Comparison of ENCODE assay signal across 13 cellular contexts in the genomic region with DNA sequence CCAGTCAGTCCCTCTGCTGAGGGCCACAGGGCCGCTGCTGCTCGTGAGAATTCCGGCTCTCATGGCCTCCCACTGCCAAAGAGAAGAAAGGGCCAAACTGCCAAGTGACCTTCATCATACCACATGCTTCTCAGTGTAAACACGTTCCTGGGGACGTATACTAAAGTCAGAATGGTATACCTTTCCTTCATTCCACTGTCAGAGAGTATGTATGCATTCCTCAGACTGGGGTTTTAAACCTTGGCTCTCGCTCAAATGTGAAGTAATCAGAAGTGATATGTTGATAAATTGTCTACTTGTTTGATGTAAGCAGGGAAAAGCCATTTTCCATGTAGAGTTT. TPM values are rescaled to one million over a fixed set of nuclear protein-coding genes. Genes with fewer than 3 reads are reported as not detected.
DNase-seq lines count a peak whose midpoint lies in the region; ATAC-seq and TF ChIP-seq lines count a peak whose summit lies in the region.
"Had no signal": no experiment of that assay in that cellular context is flagged by ENCODE, and none has a peak within 500 bp of the region (broad histone marks: within the 10 kb centered on the region; RNA-seq: fewer than 3 reads in every experiment).

No MANE protein-coding gene starts in this region.

- no peaks in the 10 kb centered on the region for H3K9me3 ChIP-seq in fibroblast of lung (ENCODE audit: control insufficient read depth, insufficient read depth, low read depth, low read length)
- H3K9me3 ChIP-seq: spleen had no signal

- H3K36me3 ChIP-seq in fibroblast of lung (ENCODE audit: control insufficient read depth, insufficient read depth, low read length), result no peaks in the 10 kb centered on the region
- H3K36me3 ChIP-seq: spleen had no signal

- peak overlapping the region; percentile 71 for H3K27ac ChIP-seq in fibroblast of lung (ENCODE audit: insufficient read depth, low read length)

- in situ Hi-C loops in GM13977 (cut with MboI; ENCODE audit: low pct_unique_long_range_greater_than_20kb, low sequenced_read_pairs, unreplicated experiment), result no loop called here

- no peak overlapping the region for H3K4me3 Mint-ChIP-seq in nephron
- H3K4me3 Mint-ChIP-seq: activated naive CD4-positive, alpha-beta T cell treated with anti-CD3 and anti-CD28 coated beads, Interleukin-2, amount 10 ng/mL, durations not matched to agents 7 days and 5 days; IgD-negative memory B cell had no signal

- H3K36me3 Mint-ChIP-seq in nephron (ENCODE audit: low read depth), result no peaks in the 10 kb centered on the region
- H3K36me3 Mint-ChIP-seq: activated naive CD4-positive, alpha-beta T cell treated with anti-CD3 and anti-CD28 coated beads, Interleukin-2, amount 10 ng/mL, durations not matched to agents 7 days and 5 days; IgD-negative memory B cell had no signal

- H4K20me1 ChIP-seq in fibroblast of lung (ENCODE audit: control insufficient read depth, extremely low read depth, insufficient read depth, low read length), result no peaks in the 10 kb centered on the region

- no peaks in the 10 kb centered on the region for H3K27me3 Mint-ChIP-seq in nephron (ENCODE audit: low read depth)
- H3K27me3 Mint-ChIP-seq: activated naive CD4-positive, alpha-beta T cell treated with anti-CD3 and anti-CD28 coated beads, Interleukin-2, amount 10 ng/mL, durations not matched to agents 7 days and 5 days; IgD-negative memory B cell had no signal

- H3K4me1 Mint-ChIP-seq in nephron, result peaks cover 27% of the 10 kb centered on the region
- H3K4me1 Mint-ChIP-seq: activated naive CD4-positive, alpha-beta T cell treated with anti-CD3 and anti-CD28 coated beads, Interleukin-2, amount 10 ng/mL, durations not matched to agents 7 days and 5 days; IgD-negative memory B cell had no signal

- no peak overlapping the region for H3K4me3 ChIP-seq in AG10803 (ENCODE audit: low read length)
- H3K4me3 ChIP-seq in fibroblast of lung (replicated peaks in 1 of 4; ENCODE audit: control extremely low read depth in 1 of 4, insufficient read depth in 1 of 4, low read depth in 3 of 4, low read length in 4 of 4), result no peak overlapping the region
- H3K4me3 ChIP-seq: spleen had no signal

- H3K4me2 ChIP-seq in fibroblast of lung (ENCODE audit: extremely low read depth, insufficient read depth, low read length), result peak overlapping the region; percentile 65

- ATAC-seq in SK-N-SH treated with all-trans-retinoic acid at 6 μM for 48 hours (peak; percentile 71; the same call in 2 of the 3 replicates), HG02678 (IDR thresholded peaks at IDR 0.05; ENCODE audit: unreplicated experiment) (no peak)

- H2AFZ ChIP-seq in fibroblast of lung (ENCODE audit: low read length), result no peak overlapping the region

- H3K9ac ChIP-seq in fibroblast of lung (ENCODE audit: insufficient read depth, low read length), result no peak overlapping the region

- peak; percentile 42 for DNase-seq in AG10803 (ENCODE audit: low read depth)
- peak; percentile 84 to 95 for DNase-seq in fibroblast of lung (ENCODE audit: low read depth in 2 of 2)
- no peak for DNase-seq in NCI-H774 (lab: John Stamatoyannopoulos, UW)
- no peak for DNase-seq in NCI-H345 treated with DMSO at 0.1 percent for 48 hours (lab: John Stamatoyannopoulos, UW; ENCODE audit: unreplicated experiment)
- no peak for DNase-seq in GM13977 (ENCODE audit: low spot score)
- DNase-seq: activated naive CD4-positive, alpha-beta T cell treated with anti-CD3 and anti-CD28 coated beads, Interleukin-2, amount 10 ng/mL, durations not matched to agents 7 days and 5 days; AML-193; NCI-H2081; spleen had no signal

- H3K4me1 ChIP-seq in fibroblast of lung (ENCODE audit: control insufficient read depth, extremely low read depth, insufficient read depth, low read length), result peaks cover 9% of the 10 kb centered on the region

- peaks cover 10% of the 10 kb centered on the region for H3K9me3 Mint-ChIP-seq in nephron
- H3K9me3 Mint-ChIP-seq: activated naive CD4-positive, alpha-beta T cell treated with anti-CD3 and anti-CD28 coated beads, Interleukin-2, amount 10 ng/mL, durations not matched to agents 7 days and 5 days had no signal

- no peaks in the 10 kb centered on the region for H3K79me2 ChIP-seq in fibroblast of lung (ENCODE audit: control insufficient read depth, insufficient read depth, low read length)

- no peak for TF ChIP-seq CTCF in AG10803 (conservative IDR thresholded peaks at IDR 0.05; ENCODE audit: low read length)
- TF ChIP-seq CTCF in fibroblast of lung (conservative IDR thresholded peaks at IDR 0.05 in 1 of 2, IDR thresholded peaks at IDR 0.05 in 1 of 2; ENCODE audit: low read depth in 1 of 2, low read length in 2 of 2), result no peak
- TF ChIP-seq CTCF in nephron (IDR thresholded peaks at IDR 0.05; ENCODE audit: unreplicated experiment in 3 of 3), result no peak
- no peak for TF ChIP-seq CTCF in GM13977 (IDR thresholded peaks at IDR 0.05; ENCODE audit: extremely low read depth, insufficient read depth, missing control alignments)

- H3K27ac Mint-ChIP-seq in nephron, result peak overlapping the region; percentile 84 to 94 (median 92)
- H3K27ac Mint-ChIP-seq: activated naive CD4-positive, alpha-beta T cell treated with anti-CD3 and anti-CD28 coated beads, Interleukin-2, amount 10 ng/mL, durations not matched to agents 7 days and 5 days; IgD-negative memory B cell had no signal

- no peaks in the 10 kb centered on the region for H3K27me3 ChIP-seq in fibroblast of lung (ENCODE audit: control insufficient read depth, insufficient read depth, low read length)
- H3K27me3 ChIP-seq: spleen had no signal

TF ChIP-seq in SK-N-SH treated with all-trans-retinoic acid at 6 μM for 48 hours, 23 proteins besides CTCF, POLR2A, EP300 and RAD21:
- TF ChIP-seq ZFP3 (CRISPR knock-in tag; IDR thresholded peaks at IDR 0.05), result 0 out of 2 replicates have a peak, but pooled peaks have one; percentile 11
- TF ChIP-seq SNAI2 (CRISPR knock-in tag; IDR thresholded peaks at IDR 0.05), result no peak

RNA-seq across cellular contexts. Expression of gene SEC61G, which starts 52.9 kb away (rescaled TPM):
- total RNA-seq in fibroblast of lung, result 143 and 192 TPM in 2 replicates
- 514 and 623 TPM in 2 replicates for polyA plus RNA-seq in fibroblast of lung
- polyA plus RNA-seq in fibroblast of lung (2012), result 421 and 488 TPM in 2 replicates
- polyA minus RNA-seq in fibroblast of lung (ENCODE audit: low replicate concordance), result 2.5 TPM in 1 of 2 replicates, not detected in the other

Comparison
In these comparisons a context has a peak if more than half of its experiments do, and no peak if none do; other contexts are left out.
1. DNase-seq: peak in AG10803 (single experiment) and fibroblast of lung (2 of 2); none in NCI-H774 (single experiment), NCI-H345 treated with DMSO at 0.1 percent for 48 hours (single experiment) and GM13977 (single experiment).